Comparison of ENCODE assay signal across 8 cellular contexts in genomic region chr2:84458436-84459027, GRCh38. TPM values are rescaled to one million over a fixed set of nuclear protein-coding genes. Genes with fewer than 3 reads are reported as not detected.
A peak's percentile ranks its signal among the peaks of the same experiment; 100 is the strongest.
DNase-seq lines count a peak whose midpoint lies in the region; ATAC-seq, FAIRE-seq and TF ChIP-seq lines count a peak whose summit lies in the region.

No MANE protein-coding gene starts in this region.

- CTCF ChIA-PET in PC-9 (lab: Charles Lee) = no interaction called here

- peak overlapping the region; percentile 100 for H2AFZ ChIP-seq in PC-9

- peak overlapping the region; percentile 91 to 94 for H3K9ac ChIP-seq in kidney (ENCODE audit: low read length in 2 of 2)

- H3K27ac Mint-ChIP-seq in brain = peak overlapping the region; percentile 90 to 100 (median 99)

- peak; percentile 18 for ATAC-seq in HG02623 (IDR thresholded peaks at IDR 0.05; ENCODE audit: unreplicated experiment)

- H3K9me3 ChIP-seq in PC-9 (ENCODE audit: insufficient read depth, low read depth) = no peaks in the 10 kb centered on the region
- H3K9me3 ChIP-seq in kidney (ENCODE audit: control insufficient read depth in 1 of 2, low read length in 2 of 2) = no peaks in the 10 kb centered on the region

- H3K4me3 ChIP-seq in PC-9 (peak overlapping the region; percentile 92), kidney (ENCODE audit: low read length in 2 of 2) (peak overlapping the region; percentile 92 to 97)

- H3K36me3 ChIP-seq in PC-9 (ENCODE audit: low read depth) (no peaks in the 10 kb centered on the region; the same call in 1 of the 2 replicates), kidney (ENCODE audit: control insufficient read depth in 1 of 2, insufficient read depth in 2 of 2, low read length in 2 of 2) (no peaks in the 10 kb centered on the region)

- intact Hi-C loops in PC-9 (cut with micrococcal nuclease; ENCODE audit: unreplicated experiment) = loop anchor here (1.0 kb wide), 1 partner anchor 16 kb away; no protein-coding TSS in a partner anchor
- intact Hi-C loops in kidney (cut with DNase I) = no loop called here

- TSS peak; percentile 36 for BruUV-seq in PC-9 (replicated peaks; lab: Mats Ljungman, UMichigan)

- peak overlapping the region; percentile 91 to 99 (median 98) for H3K4me3 Mint-ChIP-seq in brain

- peaks cover 8% of the 10 kb centered on the region for H3K27me3 Mint-ChIP-seq in brain

- TF ChIP-seq CTCF in PC-9 (conservative IDR thresholded peaks at IDR 0.05) (no peak), brain (conservative IDR thresholded peaks at IDR 0.05) (no peak), kidney (IDR thresholded peaks at IDR 0.05; ENCODE audit: borderline replicate concordance, extremely low read depth, insufficient read depth) (no peak)

- no peak for FAIRE-seq in kidney (lab: Jason Lieb, UNC)

- H3K27ac ChIP-seq in PC-9 (0 out of 2 replicates have a peak overlapping the region, but pooled peaks have one; percentile 51), kidney (ENCODE audit: low read depth in 2 of 2, low read length in 2 of 2) (peak overlapping the region; percentile 87 to 97)

- POLR2A ChIA-PET in PC-9 (lab: Charles Lee; ENCODE audit: unreplicated experiment) = no interaction called here

- peak overlapping the region; percentile 75 for H3K4me2 ChIP-seq in PC-9

- H3F3A ChIP-seq in PC-9 (ENCODE audit: insufficient read depth, low read depth) = no peaks in the 10 kb centered on the region

- DNase-seq in NCI-H82 (lab: John Stamatoyannopoulos, UW) = peak; percentile 63
- DNase-seq in NCI-H82 treated with DMSO at 0.1 percent for 48 hours (lab: John Stamatoyannopoulos, UW; ENCODE audit: unreplicated experiment) = no peak
- no peak for DNase-seq in PC-9
- DNase-seq in kidney = no peak
- DNase-seq in stimulated activated CD4-positive, alpha-beta T cell treated with anti-CD3 and anti-CD28 coated beads, TNF-alpha, amount 100 ng/mL, for 48 hours (ENCODE audit: low read depth in 3 of 3) = peak in 2 of 3 donors; percentile 1 to 10
- DNase-seq in NCI-H1930 (lab: John Stamatoyannopoulos, UW) = no peak

- H3K79me2 ChIP-seq in PC-9 (ENCODE audit: low read depth) = peaks cover 33% of the 10 kb centered on the region

- H3K4me1 ChIP-seq in PC-9 (replicated peaks; ENCODE audit: insufficient read depth) = peaks cover 17% of the 10 kb centered on the region
- peaks cover 4 to 17% of the 10 kb centered on the region in 2 donors for H3K4me1 ChIP-seq in kidney (ENCODE audit: control insufficient read depth in 1 of 2, insufficient read depth in 1 of 2, low read depth in 1 of 2, low read length in 2 of 2)

- H3K4me1 Mint-ChIP-seq in brain = peaks cover 48% of the 10 kb centered on the region

- H3K9me3 Mint-ChIP-seq in brain = no peaks in the 10 kb centered on the region

- H3K9me2 ChIP-seq in PC-9 (ENCODE audit: insufficient read depth) = no peaks in the 10 kb centered on the region

- peaks cover 13% of the 10 kb centered on the region for H3K36me3 Mint-ChIP-seq in brain

- H3K27me3 ChIP-seq in PC-9 (ENCODE audit: insufficient read depth, low read depth) = no peaks in the 10 kb centered on the region

- peaks cover 3% of the 10 kb centered on the region; the same call in 1 of the 2 replicates for H4K20me1 ChIP-seq in PC-9 (ENCODE audit: insufficient read depth)

RNA-seq across cellular contexts. Expression of gene SUCLG1, which starts 0.5 kb away (rescaled TPM):
- total RNA-seq in PC-9 (2021) (42.1 and 59.5 TPM in 2 replicates), kidney (89.6 TPM)
- polyA plus RNA-seq in brain (ENCODE audit: insufficient read depth, low read depth, low replicate concordance) (99.8 TPM), kidney (ENCODE audit: insufficient read depth, low read depth, low replicate concordance) (789 TPM)

RNA-seq across cellular contexts. Expression of gene DNAH6, which starts 57.8 kb away (rescaled TPM):
- not detected in 2 replicates for total RNA-seq in PC-9 (2021)
- polyA plus RNA-seq in brain (ENCODE audit: insufficient read depth, low read depth, low replicate concordance) = not detected
- 4.6 TPM for total RNA-seq in kidney
- 0.34 TPM for polyA plus RNA-seq in kidney (ENCODE audit: insufficient read depth, low read depth, low replicate concordance)

Comparison
In these comparisons a context has a peak if more than half of its experiments do, and no peak if none do; other contexts are left out.
1. DNase-seq: peak in NCI-H82 (single experiment) and stimulated activated CD4-positive, alpha-beta T cell treated with anti-CD3 and anti-CD28 coated beads, TNF-alpha, amount 100 ng/mL, for 48 hours (2 of 3); none in NCI-H82 treated with DMSO at 0.1 percent for 48 hours (single experiment), PC-9 (0 of 2), kidney (single experiment) and NCI-H1930 (0 of 2).